ENCODE assay signal across 19 cellular contexts in genomic region chr20:41426976-41427375, GRCh38.
DNase-seq lines count a peak whose midpoint lies in the region; ATAC-seq and TF ChIP-seq lines count a peak whose summit lies in the region.
"Had no signal": no experiment of that assay in that cellular context is flagged by ENCODE, and none has a peak within 500 bp of the region (broad histone marks: within the 10 kb centered on the region; RNA-seq: fewer than 3 reads in every experiment).

No MANE protein-coding gene starts in this region.

- no peaks in the 10 kb centered on the region for H3K9me3 ChIP-seq in CD8-positive, alpha-beta T cell (ENCODE audit: low read length)
- no peaks in the 10 kb centered on the region for H3K9me3 ChIP-seq in endodermal cell (ENCODE audit: control insufficient read depth, low read length)

- H3K27me3 Mint-ChIP-seq in activated naive CD4-positive, alpha-beta T cell treated with anti-CD3 and anti-CD28 coated beads, Interleukin-2, amount 10 ng/mL, durations not matched to agents 7 days and 5 days = no peaks in the 10 kb centered on the region
- H3K27me3 Mint-ChIP-seq in activated naive CD4-positive, alpha-beta T cell treated with anti-CD3 and anti-CD28 coated beads for 36 hours (ENCODE audit: low read depth) = no peaks in the 10 kb centered on the region
- H3K27me3 Mint-ChIP-seq in CD8-positive, alpha-beta T cell (ENCODE audit: low read depth) = no peaks in the 10 kb centered on the region
- no peaks in the 10 kb centered on the region for H3K27me3 Mint-ChIP-seq in endodermal cell (ENCODE audit: insufficient read depth)
- H3K27me3 Mint-ChIP-seq in naive thymus-derived CD8-positive, alpha-beta T cell = no peaks in the 10 kb centered on the region
- H3K27me3 Mint-ChIP-seq: CD8-positive, alpha-beta memory T cell had no signal

- TF ChIP-seq CTCF in CD8-positive, alpha-beta T cell (IDR thresholded peaks at IDR 0.05) = no peak
- TF ChIP-seq CTCF in endodermal cell (conservative IDR thresholded peaks at IDR 0.05) = no peak

- H3K27me3 ChIP-seq in CD8-positive, alpha-beta T cell (ENCODE audit: insufficient read depth, low read length) = no peaks in the 10 kb centered on the region
- no peaks in the 10 kb centered on the region for H3K27me3 ChIP-seq in endodermal cell (ENCODE audit: control insufficient read depth, insufficient read depth, low read length, poor library complexity, severe bottlenecking)

- peaks cover 27% of the 10 kb centered on the region for H3K4me1 ChIP-seq in CD8-positive, alpha-beta T cell (ENCODE audit: insufficient read depth, low read length)
- no peaks in the 10 kb centered on the region for H3K4me1 ChIP-seq in endodermal cell (ENCODE audit: control insufficient read depth, insufficient read depth, low read length)

- H3K36me3 Mint-ChIP-seq in activated naive CD4-positive, alpha-beta T cell treated with anti-CD3 and anti-CD28 coated beads, Interleukin-2, amount 10 ng/mL, durations not matched to agents 7 days and 5 days = peaks cover 77% of the 10 kb centered on the region
- H3K36me3 Mint-ChIP-seq in activated naive CD4-positive, alpha-beta T cell treated with anti-CD3 and anti-CD28 coated beads for 36 hours (ENCODE audit: low read depth) = peaks cover 17% of the 10 kb centered on the region
- H3K36me3 Mint-ChIP-seq in CD8-positive, alpha-beta T cell = peaks cover 85% of the 10 kb centered on the region
- peaks cover 70% of the 10 kb centered on the region for H3K36me3 Mint-ChIP-seq in endodermal cell (ENCODE audit: low read depth)
- peaks cover 4 to 84% (median 56%) of the 10 kb centered on the region in 3 donors for H3K36me3 Mint-ChIP-seq in naive thymus-derived CD8-positive, alpha-beta T cell

- H3K9me3 Mint-ChIP-seq in activated naive CD4-positive, alpha-beta T cell treated with anti-CD3 and anti-CD28 coated beads, Interleukin-2, amount 10 ng/mL, durations not matched to agents 7 days and 5 days = peaks cover 2% of the 10 kb centered on the region
- H3K9me3 Mint-ChIP-seq in activated naive CD4-positive, alpha-beta T cell treated with anti-CD3 and anti-CD28 coated beads for 36 hours = no peaks in the 10 kb centered on the region
- no peaks in the 10 kb centered on the region for H3K9me3 Mint-ChIP-seq in CD8-positive, alpha-beta T cell
- no peaks in the 10 kb centered on the region for H3K9me3 Mint-ChIP-seq in endodermal cell
- peaks cover 0 to 2% (median 0%) of the 10 kb centered on the region in 9 donors for H3K9me3 Mint-ChIP-seq in naive thymus-derived CD8-positive, alpha-beta T cell
- H3K9me3 Mint-ChIP-seq: CD8-positive, alpha-beta memory T cell; GM23338 had no signal

- WGBS in endodermal cell (ENCODE audit: insufficient coverage in 1 of 2, insufficient read length in 1 of 2), 2 experiments = 94 to 96% methylated on average over 8 of the region's 8 CpGs

- H3K27ac Mint-ChIP-seq in activated naive CD4-positive, alpha-beta T cell treated with anti-CD3 and anti-CD28 coated beads, Interleukin-2, amount 10 ng/mL, durations not matched to agents 7 days and 5 days = peak overlapping the region; percentile 96
- H3K27ac Mint-ChIP-seq in activated naive CD4-positive, alpha-beta T cell treated with anti-CD3 and anti-CD28 coated beads for 36 hours = no peak overlapping the region
- peak overlapping the region; percentile 86 for H3K27ac Mint-ChIP-seq in CD8-positive, alpha-beta T cell
- H3K27ac Mint-ChIP-seq in endodermal cell = peak overlapping the region; percentile 29
- H3K27ac Mint-ChIP-seq in naive thymus-derived CD8-positive, alpha-beta T cell = peak overlapping the region in 6 of 10 donors; percentile 83 to 96 (median 88)
- H3K27ac Mint-ChIP-seq: GM23338 had no signal

- intact Hi-C loops in activated naive CD4-positive, alpha-beta T cell treated with anti-CD3 and anti-CD28 coated beads for 36 hours (cut with micrococcal nuclease) = loop anchor here (5.0 kb wide), 1 partner anchor 290 kb away; the partner anchor contains the start of gene PLCG1
- intact Hi-C loops in CD8-positive, alpha-beta T cell (cut with DNase I, micrococcal nuclease) = loop anchor here in 1 of 2 experiments (5.0 kb wide), 1 partner anchor 265 kb away; no protein-coding TSS in a partner anchor

- H3K4me3 ChIP-seq in CD8-positive, alpha-beta T cell (ENCODE audit: low read depth, low read length) = no peak overlapping the region
- no peak overlapping the region for H3K4me3 ChIP-seq in endodermal cell (ENCODE audit: low read length)
- H3K4me3 ChIP-seq: GM23338 had no signal

- no peak for DNase-seq in activated naive CD4-positive, alpha-beta T cell treated with anti-CD3 and anti-CD28 coated beads, Interleukin-2, amount 10 ng/mL, durations not matched to agents 7 days and 5 days
- no peak for DNase-seq in activated naive CD4-positive, alpha-beta T cell treated with anti-CD3 and anti-CD28 coated beads for 36 hours
- no peak for DNase-seq in CD8-positive, alpha-beta T cell
- DNase-seq in endodermal cell = no peak
- DNase-seq in naive thymus-derived CD8-positive, alpha-beta T cell = no peak
- no peak for DNase-seq in RKO (ENCODE audit: low spot score)
- no peak for DNase-seq in G401 (ENCODE audit: low spot score)
- DNase-seq: CD8-positive, alpha-beta memory T cell; HCEC 1CT; KBM-7; NCI-H1105 treated with DMSO at 0.1 percent for 48 hours; NCI-H187; NCI-H2107; NCI-H510A; NCI-H748 treated with DMSO at 0.1 percent for 48 hours; NK-92 treated with Interleukin-12 subunit alpha and Interleukin-12 subunit beta, amount 100 ng/mL, for 24 hours; Right ventricle myocardium superior had no signal

- POLR2A ChIA-PET in CD8-positive, alpha-beta T cell (lab: Charles Lee) = interaction anchor here (0.9 kb wide), 1 partner anchor 15 kb away, joined by 3 read pairs; no protein-coding TSS in a partner anchor
- POLR2A ChIA-PET in naive thymus-derived CD8-positive, alpha-beta T cell (lab: Charles Lee) = interaction anchor here (0.6 to 0.7 kb wide), 2 partner anchors 18 to 30 kb away, joined by 3 to 7 read pairs; no protein-coding TSS in a partner anchor

- peaks cover 15% of the 10 kb centered on the region for H3K36me3 ChIP-seq in CD8-positive, alpha-beta T cell (ENCODE audit: insufficient read depth, low read length)
- peaks cover 84% of the 10 kb centered on the region for H3K36me3 ChIP-seq in endodermal cell (ENCODE audit: control insufficient read depth, insufficient read depth, low read length)

- no peak overlapping the region for H3K27ac ChIP-seq in CD8-positive, alpha-beta T cell (ENCODE audit: low read depth, low read length)
- no peak overlapping the region for H3K27ac ChIP-seq in endodermal cell (ENCODE audit: low read depth, low read length)

- no peak overlapping the region for H3K9ac ChIP-seq in endodermal cell (ENCODE audit: extremely low read depth, low read length, poor library complexity, severe bottlenecking)

- H3K4me3 Mint-ChIP-seq in activated naive CD4-positive, alpha-beta T cell treated with anti-CD3 and anti-CD28 coated beads, Interleukin-2, amount 10 ng/mL, durations not matched to agents 7 days and 5 days = no peak overlapping the region
- no peak overlapping the region for H3K4me3 Mint-ChIP-seq in activated naive CD4-positive, alpha-beta T cell treated with anti-CD3 and anti-CD28 coated beads for 36 hours
- no peak overlapping the region for H3K4me3 Mint-ChIP-seq in CD8-positive, alpha-beta T cell
- H3K4me3 Mint-ChIP-seq in endodermal cell = no peak overlapping the region
- no peak overlapping the region for H3K4me3 Mint-ChIP-seq in naive thymus-derived CD8-positive, alpha-beta T cell
- H3K4me3 Mint-ChIP-seq: CD8-positive, alpha-beta memory T cell; GM23338 had no signal

- H3K4me1 Mint-ChIP-seq in activated naive CD4-positive, alpha-beta T cell treated with anti-CD3 and anti-CD28 coated beads, Interleukin-2, amount 10 ng/mL, durations not matched to agents 7 days and 5 days = peaks cover 42% of the 10 kb centered on the region
- H3K4me1 Mint-ChIP-seq in activated naive CD4-positive, alpha-beta T cell treated with anti-CD3 and anti-CD28 coated beads for 36 hours (ENCODE audit: low read depth) = peaks cover 30% of the 10 kb centered on the region
- peaks cover 28% of the 10 kb centered on the region for H3K4me1 Mint-ChIP-seq in CD8-positive, alpha-beta T cell (ENCODE audit: low read depth)
- H3K4me1 Mint-ChIP-seq in endodermal cell = peaks cover 2% of the 10 kb centered on the region
- peaks cover 9 to 35% (median 30%) of the 10 kb centered on the region in 4 donors for H3K4me1 Mint-ChIP-seq in naive thymus-derived CD8-positive, alpha-beta T cell
- H3K4me1 Mint-ChIP-seq: GM23338 had no signal

- CTCF ChIA-PET in activated naive CD4-positive, alpha-beta T cell treated with anti-CD3 and anti-CD28 coated beads, Interleukin-2, amount 10 ng/mL, durations not matched to agents 7 days and 5 days (lab: Charles Lee) = interaction anchor here (0.9 kb wide), 1 partner anchor 16 kb away, joined by 3 read pairs; no protein-coding TSS in a partner anchor
- CTCF ChIA-PET in activated naive CD4-positive, alpha-beta T cell treated with anti-CD3 and anti-CD28 coated beads for 36 hours (lab: Charles Lee) = interaction anchor here (0.6 to 1.2 kb wide), 2 partner anchors 12 to 718 kb away, joined by 3 read pairs; no protein-coding TSS in a partner anchor
- CTCF ChIA-PET in CD8-positive, alpha-beta T cell (lab: Charles Lee) = interaction anchor here (1.5 to 2.3 kb wide), 2 partner anchors 16 to 271 kb away, joined by 5 to 8 read pairs; no protein-coding TSS in a partner anchor

- ATAC-seq in CD8-positive, alpha-beta T cell = no peak
- ATAC-seq in naive thymus-derived CD8-positive, alpha-beta T cell = no peak
- ATAC-seq in HG03457 (IDR thresholded peaks at IDR 0.05; ENCODE audit: unreplicated experiment) = no peak
- ATAC-seq: GM23338 had no signal

- in situ Hi-C loops in G401 (cut with HindIII; ENCODE audit: low sequenced_read_pairs) = no loop called here
